In genomic region chr1:236494082-236494481, GRCh38 we compare ENCODE assay signal across 23 cellular contexts.
"Had no signal": no experiment of that assay in that cellular context is flagged by ENCODE, and none has a peak within 500 bp of the region (broad histone marks: within the 10 kb centered on the region; RNA-seq: fewer than 3 reads in every experiment).

No MANE protein-coding gene starts in this region.

- H3K36me3 ChIP-seq: sigmoid colon, thoracic aorta had no signal

- H3K27me3 ChIP-seq: sigmoid colon had no signal

- H3K9me3 ChIP-seq: psoas muscle, sigmoid colon, thoracic aorta had no signal

- H3K4me3 ChIP-seq: dorsolateral prefrontal cortex, psoas muscle, sigmoid colon, thoracic aorta had no signal

- H3K4me3 Mint-ChIP-seq: activated naive CD4-positive, alpha-beta T cell treated with anti-CD3 and anti-CD28 coated beads, Interleukin-2, amount 10 ng/mL, durations not matched to agents 7 days and 5 days; activated naive CD8-positive, alpha-beta T cell treated with anti-CD3 and anti-CD28 coated beads, Interleukin-2, amount 50 U/mL, for 24 hours; brain; nephron; stimulated activated memory B cell treated with anti-CD40 and anti-IgM and Interleukin-4, amounts not matched to agents 10 μg/mL and 1 μg/mL and 100 μg/mL, for 72 hours had no signal

- ATAC-seq: activated naive CD8-positive, alpha-beta T cell treated with anti-CD3 and anti-CD28 coated beads, Interleukin-2, amount 50 U/mL, for 24 hours; left colon; psoas muscle; stimulated activated memory B cell treated with anti-CD40 and anti-IgM and Interleukin-4, amounts not matched to agents 10 μg/mL and 1 μg/mL and 100 μg/mL, for 72 hours had no signal

- H3K4me1 ChIP-seq: psoas muscle had no signal

- DNase-seq: activated CD4-positive, alpha-beta T cell treated with anti-CD3 and anti-CD28 coated beads, Interleukin-2, amount 50 U/mL, for 1 hour; activated CD4-positive, CD25-positive, alpha-beta regulatory T cell treated with anti-CD3 and anti-CD28 coated beads, Interleukin-2, amount 50 U/mL, for 72 hours; activated CD8-positive, alpha-beta memory T cell treated with anti-CD3 and anti-CD28 coated beads for 24 hours; activated CD8-positive, alpha-beta memory T cell treated with anti-CD3 and anti-CD28 coated beads, Interleukin-2, amount 50 U/mL, for 48 hours; activated effector memory CD4-positive, alpha-beta T cell treated with Interleukin-2 at 50 U/mL for 16 hours; activated naive CD4-positive, alpha-beta T cell treated with anti-CD3 and anti-CD28 coated beads, Interleukin-2, amount 10 ng/mL, durations not matched to agents 7 days and 5 days; activated naive CD8-positive, alpha-beta T cell treated with anti-CD3 and anti-CD28 coated beads, Interleukin-2, amount 50 U/mL, for 24 hours; activated T-cell treated with anti-CD3 and anti-CD28 coated beads, Interleukin-2, amount 50 U/mL, for 48 hours; anterior cingulate cortex; central memory CD4-positive, alpha-beta T cell; dorsolateral prefrontal cortex; hippocampal formation; left colon; midbrain; psoas muscle; sigmoid colon; stimulated activated CD4-positive, alpha-beta T cell treated with anti-CD3 and anti-CD28 coated beads, Interleukin-4, amount 100 ng/mL, for 4 hours; T-helper 1 cell; T1000 had no signal

- H3K27ac Mint-ChIP-seq: activated naive CD4-positive, alpha-beta T cell treated with anti-CD3 and anti-CD28 coated beads, Interleukin-2, amount 10 ng/mL, durations not matched to agents 7 days and 5 days; activated naive CD8-positive, alpha-beta T cell treated with anti-CD3 and anti-CD28 coated beads, Interleukin-2, amount 50 U/mL, for 24 hours; stimulated activated memory B cell treated with anti-CD40 and anti-IgM and Interleukin-4, amounts not matched to agents 10 μg/mL and 1 μg/mL and 100 μg/mL, for 72 hours had no signal

- H3K9me3 Mint-ChIP-seq: activated naive CD4-positive, alpha-beta T cell treated with anti-CD3 and anti-CD28 coated beads, Interleukin-2, amount 10 ng/mL, durations not matched to agents 7 days and 5 days; activated naive CD8-positive, alpha-beta T cell treated with anti-CD3 and anti-CD28 coated beads, Interleukin-2, amount 50 U/mL, for 24 hours; brain; nephron; stimulated activated memory B cell treated with anti-CD40 and anti-IgM and Interleukin-4, amounts not matched to agents 10 μg/mL and 1 μg/mL and 100 μg/mL, for 72 hours had no signal

- H3K36me3 Mint-ChIP-seq: activated naive CD4-positive, alpha-beta T cell treated with anti-CD3 and anti-CD28 coated beads, Interleukin-2, amount 10 ng/mL, durations not matched to agents 7 days and 5 days; brain; stimulated activated memory B cell treated with anti-CD40 and anti-IgM and Interleukin-4, amounts not matched to agents 10 μg/mL and 1 μg/mL and 100 μg/mL, for 72 hours had no signal

- H3K27me3 Mint-ChIP-seq: brain had no signal

- H3K27ac ChIP-seq: dorsolateral prefrontal cortex, psoas muscle, sigmoid colon, thoracic aorta had no signal
